ENCODE assay signal across 1 cellular context in the genomic region with DNA sequence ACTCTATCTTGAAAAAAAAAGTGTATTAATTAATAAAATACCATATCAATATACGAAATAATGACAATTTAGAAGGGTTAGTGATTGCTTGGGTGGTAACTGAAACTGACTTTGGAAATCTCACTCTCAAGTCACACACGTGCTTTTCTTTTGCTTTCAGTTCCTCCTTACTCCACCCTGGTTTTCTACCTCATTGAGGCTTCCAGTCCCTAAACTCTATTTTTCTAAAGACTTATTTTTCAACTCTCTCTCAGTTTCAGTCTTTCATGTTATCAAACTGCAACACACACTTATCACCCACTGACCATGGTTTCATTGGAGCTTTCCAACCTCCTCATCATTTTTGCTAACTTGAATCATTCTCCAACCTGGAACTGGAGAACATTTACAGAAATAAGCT.
TF ChIP-seq lines count a peak whose summit lies in the region.

No MANE protein-coding gene starts in this region.

TF ChIP-seq in GM12878, 131 proteins besides CTCF, POLR2A, EP300 and RAD21 (continued from another document and continues in another):
- TF ChIP-seq HDGF (IDR thresholded peaks at IDR 0.05) (no peak), MYC (IDR thresholded peaks at IDR 0.05; ENCODE audit: insufficient read depth, insufficient read length, insufficient replicate concordance, low read length, severe bottlenecking) (no peak), MYB (IDR thresholded peaks at IDR 0.05; ENCODE audit: borderline replicate concordance, low read depth, low read length) (no peak), ASH2L (IDR thresholded peaks at IDR 0.05; ENCODE audit: borderline replicate concordance, low read depth) (no peak), SKIL (IDR thresholded peaks at IDR 0.05; ENCODE audit: low read depth, poor library complexity, severe bottlenecking) (peak; percentile 71), MEF2B (IDR thresholded peaks at IDR 0.05; ENCODE audit: partially characterized antibody, poor library complexity, severe bottlenecking) (no peak), ZNF207 (IDR thresholded peaks at IDR 0.05; ENCODE audit: borderline replicate concordance) (no peak), NBN (IDR thresholded peaks at IDR 0.05) (0 out of 2 replicates have a peak, but pooled peaks have one; percentile 39), TCF7 (IDR thresholded peaks at IDR 0.05; ENCODE audit: borderline replicate concordance) (no peak), ZSCAN29 (IDR thresholded peaks at IDR 0.05) (no peak), RB1 (IDR thresholded peaks at IDR 0.05; ENCODE audit: borderline replicate concordance) (no peak), SMAD1 (IDR thresholded peaks at IDR 0.05; ENCODE audit: low read depth, partially characterized antibody) (no peak), PAX5 (IDR thresholded peaks at IDR 0.05; ENCODE audit: borderline replicate concordance, low read depth, low read length) (peak; percentile 49; the same call in 1 of the 2 replicates), JUND (IDR thresholded peaks at IDR 0.05; ENCODE audit: low read depth, low read length) (no peak), SREBF1 (IDR thresholded peaks at IDR 0.05; ENCODE audit: low read length) (no peak), LARP7 (IDR thresholded peaks at IDR 0.05) (no peak), NFXL1 (IDR thresholded peaks at IDR 0.05; ENCODE audit: borderline replicate concordance) (no peak), IKZF1 (conservative IDR thresholded peaks at IDR 0.05) (peak; percentile 81), RUNX3 (IDR thresholded peaks at IDR 0.05; ENCODE audit: low read length) (peak; percentile 75), BACH1 (IDR thresholded peaks at IDR 0.05; ENCODE audit: borderline replicate concordance) (peak; percentile 64; the same call in 1 of the 2 replicates), REST (IDR thresholded peaks at IDR 0.05; ENCODE audit: low read depth, low read length) (no peak), SMAD5 (IDR thresholded peaks at IDR 0.05; ENCODE audit: low read depth) (no peak), IRF4 (IDR thresholded peaks at IDR 0.05; ENCODE audit: low read depth, low read length) (peak; percentile 96), BMI1 (IDR thresholded peaks at IDR 0.05; ENCODE audit: borderline replicate concordance) (no peak; the same call in 1 of the 2 replicates), FOXK2 (IDR thresholded peaks at IDR 0.05) (no peak), KLF5 (IDR thresholded peaks at IDR 0.05; ENCODE audit: partially characterized antibody) (no peak), RCOR1 (conservative IDR thresholded peaks at IDR 0.05; ENCODE audit: low read depth, low read length) (0 out of 2 replicates have a peak, but pooled peaks have one; percentile 44), MTA2 (IDR thresholded peaks at IDR 0.05; ENCODE audit: low read depth) (peak; percentile 88), SMC3 (IDR thresholded peaks at IDR 0.05; ENCODE audit: borderline replicate concordance, low read length) (0 out of 2 replicates have a peak, but pooled peaks have one; percentile 10), SUPT20H (IDR thresholded peaks at IDR 0.05; ENCODE audit: borderline replicate concordance, control insufficient read depth, low read depth, low read length) (no peak), RAD51 (IDR thresholded peaks at IDR 0.05) (peak; percentile 75), NR2F1 (conservative IDR thresholded peaks at IDR 0.05) (no peak; the same call in 1 of the 2 replicates), ZNF687 (IDR thresholded peaks at IDR 0.05) (no peak), ZNF622 (IDR thresholded peaks at IDR 0.05) (no peak), ETV6 (conservative IDR thresholded peaks at IDR 0.05 in 1 of 2, IDR thresholded peaks at IDR 0.05 in 1 of 2; ENCODE audit: borderline replicate concordance in 1 of 2, low read depth in 1 of 2) (no peak), RFX5 (IDR thresholded peaks at IDR 0.05; ENCODE audit: low read depth, low read length) (no peak)
- TF ChIP-seq, protein P1, sequence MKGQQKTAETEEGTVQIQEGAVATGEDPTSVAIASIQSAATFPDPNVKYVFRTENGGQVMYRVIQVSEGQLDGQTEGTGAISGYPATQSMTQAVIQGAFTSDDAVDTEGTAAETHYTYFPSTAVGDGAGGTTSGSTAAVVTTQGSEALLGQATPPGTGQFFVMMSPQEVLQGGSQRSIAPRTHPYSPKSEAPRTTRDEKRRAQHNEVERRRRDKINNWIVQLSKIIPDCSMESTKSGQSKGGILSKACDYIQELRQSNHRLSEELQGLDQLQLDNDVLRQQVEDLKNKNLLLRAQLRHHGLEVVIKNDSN (IDR thresholded peaks at IDR 0.05; ENCODE audit: borderline replicate concordance, extremely low read length, insufficient read depth, low read depth, low read length) = no peak
- TF ChIP-seq, protein P2, sequence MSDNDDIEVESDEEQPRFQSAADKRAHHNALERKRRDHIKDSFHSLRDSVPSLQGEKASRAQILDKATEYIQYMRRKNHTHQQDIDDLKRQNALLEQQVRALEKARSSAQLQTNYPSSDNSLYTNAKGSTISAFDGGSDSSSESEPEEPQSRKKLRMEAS (IDR thresholded peaks at IDR 0.05; ENCODE audit: low read depth, low read length) = peak; percentile 79; the same call in 1 of the 2 replicates
- TF ChIP-seq, protein P3, sequence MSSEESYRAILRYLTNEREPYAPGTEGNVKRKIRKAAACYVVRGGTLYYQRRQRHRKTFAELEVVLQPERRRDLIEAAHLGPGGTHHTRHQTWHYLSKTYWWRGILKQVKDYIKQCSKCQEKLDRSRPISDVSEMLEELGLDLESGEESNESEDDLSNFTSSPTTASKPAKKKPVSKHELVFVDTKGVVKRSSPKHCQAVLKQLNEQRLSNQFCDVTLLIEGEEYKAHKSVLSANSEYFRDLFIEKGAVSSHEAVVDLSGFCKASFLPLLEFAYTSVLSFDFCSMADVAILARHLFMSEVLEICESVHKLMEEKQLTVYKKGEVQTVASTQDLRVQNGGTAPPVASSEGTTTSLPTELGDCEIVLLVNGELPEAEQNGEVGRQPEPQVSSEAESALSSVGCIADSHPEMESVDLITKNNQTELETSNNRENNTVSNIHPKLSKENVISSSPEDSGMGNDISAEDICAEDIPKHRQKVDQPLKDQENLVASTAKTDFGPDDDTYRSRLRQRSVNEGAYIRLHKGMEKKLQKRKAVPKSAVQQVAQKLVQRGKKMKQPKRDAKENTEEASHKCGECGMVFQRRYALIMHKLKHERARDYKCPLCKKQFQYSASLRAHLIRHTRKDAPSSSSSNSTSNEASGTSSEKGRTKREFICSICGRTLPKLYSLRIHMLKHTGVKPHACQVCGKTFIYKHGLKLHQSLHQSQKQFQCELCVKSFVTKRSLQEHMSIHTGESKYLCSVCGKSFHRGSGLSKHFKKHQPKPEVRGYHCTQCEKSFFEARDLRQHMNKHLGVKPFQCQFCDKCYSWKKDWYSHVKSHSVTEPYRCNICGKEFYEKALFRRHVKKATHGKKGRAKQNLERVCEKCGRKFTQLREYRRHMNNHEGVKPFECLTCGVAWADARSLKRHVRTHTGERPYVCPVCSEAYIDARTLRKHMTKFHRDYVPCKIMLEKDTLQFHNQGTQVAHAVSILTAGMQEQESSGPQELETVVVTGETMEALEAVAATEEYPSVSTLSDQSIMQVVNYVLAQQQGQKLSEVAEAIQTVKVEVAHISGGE (CRISPR knock-in tag; IDR thresholded peaks at IDR 0.05) = no peak
- TF ChIP-seq, protein P4, sequence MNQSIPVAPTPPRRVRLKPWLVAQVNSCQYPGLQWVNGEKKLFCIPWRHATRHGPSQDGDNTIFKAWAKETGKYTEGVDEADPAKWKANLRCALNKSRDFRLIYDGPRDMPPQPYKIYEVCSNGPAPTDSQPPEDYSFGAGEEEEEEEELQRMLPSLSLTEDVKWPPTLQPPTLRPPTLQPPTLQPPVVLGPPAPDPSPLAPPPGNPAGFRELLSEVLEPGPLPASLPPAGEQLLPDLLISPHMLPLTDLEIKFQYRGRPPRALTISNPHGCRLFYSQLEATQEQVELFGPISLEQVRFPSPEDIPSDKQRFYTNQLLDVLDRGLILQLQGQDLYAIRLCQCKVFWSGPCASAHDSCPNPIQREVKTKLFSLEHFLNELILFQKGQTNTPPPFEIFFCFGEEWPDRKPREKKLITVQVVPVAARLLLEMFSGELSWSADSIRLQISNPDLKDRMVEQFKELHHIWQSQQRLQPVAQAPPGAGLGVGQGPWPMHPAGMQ (IDR thresholded peaks at IDR 0.05; ENCODE audit: borderline replicate concordance) = no peak
- TF ChIP-seq, protein P5, sequence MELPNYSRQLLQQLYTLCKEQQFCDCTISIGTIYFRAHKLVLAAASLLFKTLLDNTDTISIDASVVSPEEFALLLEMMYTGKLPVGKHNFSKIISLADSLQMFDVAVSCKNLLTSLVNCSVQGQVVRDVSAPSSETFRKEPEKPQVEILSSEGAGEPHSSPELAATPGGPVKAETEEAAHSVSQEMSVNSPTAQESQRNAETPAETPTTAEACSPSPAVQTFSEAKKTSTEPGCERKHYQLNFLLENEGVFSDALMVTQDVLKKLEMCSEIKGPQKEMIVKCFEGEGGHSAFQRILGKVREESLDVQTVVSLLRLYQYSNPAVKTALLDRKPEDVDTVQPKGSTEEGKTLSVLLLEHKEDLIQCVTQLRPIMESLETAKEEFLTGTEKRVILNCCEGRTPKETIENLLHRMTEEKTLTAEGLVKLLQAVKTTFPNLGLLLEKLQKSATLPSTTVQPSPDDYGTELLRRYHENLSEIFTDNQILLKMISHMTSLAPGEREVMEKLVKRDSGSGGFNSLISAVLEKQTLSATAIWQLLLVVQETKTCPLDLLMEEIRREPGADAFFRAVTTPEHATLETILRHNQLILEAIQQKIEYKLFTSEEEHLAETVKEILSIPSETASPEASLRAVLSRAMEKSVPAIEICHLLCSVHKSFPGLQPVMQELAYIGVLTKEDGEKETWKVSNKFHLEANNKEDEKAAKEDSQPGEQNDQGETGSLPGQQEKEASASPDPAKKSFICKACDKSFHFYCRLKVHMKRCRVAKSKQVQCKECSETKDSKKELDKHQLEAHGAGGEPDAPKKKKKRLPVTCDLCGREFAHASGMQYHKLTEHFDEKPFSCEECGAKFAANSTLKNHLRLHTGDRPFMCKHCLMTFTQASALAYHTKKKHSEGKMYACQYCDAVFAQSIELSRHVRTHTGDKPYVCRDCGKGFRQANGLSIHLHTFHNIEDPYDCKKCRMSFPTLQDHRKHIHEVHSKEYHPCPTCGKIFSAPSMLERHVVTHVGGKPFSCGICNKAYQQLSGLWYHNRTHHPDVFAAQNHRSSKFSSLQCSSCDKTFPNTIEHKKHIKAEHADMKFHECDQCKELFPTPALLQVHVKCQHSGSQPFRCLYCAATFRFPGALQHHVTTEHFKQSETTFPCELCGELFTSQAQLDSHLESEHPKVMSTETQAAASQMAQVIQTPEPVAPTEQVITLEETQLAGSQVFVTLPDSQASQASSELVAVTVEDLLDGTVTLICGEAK (IDR thresholded peaks at IDR 0.05; ENCODE audit: borderline replicate concordance) = no peak
